ENCODE assay signal across 9 cellular contexts in genomic region chr12:8644345-8645248, GRCh38. TPM values are rescaled to one million over a fixed set of nuclear protein-coding genes. Genes with fewer than 3 reads are reported as not detected.
A peak's percentile ranks its signal among the peaks of the same experiment; 100 is the strongest.
DNase-seq lines count a peak whose midpoint lies in the region; ATAC-seq lines count a peak whose summit lies in the region.
"Had no signal": no experiment of that assay in that cellular context is flagged by ENCODE, and none has a peak within 500 bp of the region (broad histone marks: within the 10 kb centered on the region; RNA-seq: fewer than 3 reads in every experiment).

No MANE protein-coding gene starts in this region.

- H3K4me3 ChIP-seq in right cardiac atrium (ENCODE audit: low read length) = no peak overlapping the region

- DNase-seq in T-cell = peak in 31 of 34 experiments; percentile 7 to 50 (median 24)
- DNase-seq in COLO829 (ENCODE audit: low spot score) = no peak
- no peak for DNase-seq in NCI-H526 (lab: John Stamatoyannopoulos, UW)
- no peak for DNase-seq in NCI-H2081 treated with DMSO at 0.1 percent for 48 hours (lab: John Stamatoyannopoulos, UW)
- no peak for DNase-seq in right cardiac atrium

- peaks cover 28 to 51% (median 49%) of the 10 kb centered on the region in 3 donors for H3K4me1 Mint-ChIP-seq in T-cell

- peak overlapping the region; percentile 97 to 99 for H3K27ac Mint-ChIP-seq in T-cell

- H3K27me3 Mint-ChIP-seq in T-cell = no peaks in the 10 kb centered on the region

- intact Hi-C loops in right cardiac atrium (cut with DNase I) = no loop called here

- no peaks in the 10 kb centered on the region for H3K36me3 Mint-ChIP-seq in T-cell

- no peaks in the 10 kb centered on the region for H3K27me3 ChIP-seq in right cardiac atrium (ENCODE audit: control insufficient read depth, insufficient read depth)

- H3K9me3 ChIP-seq in right cardiac atrium (ENCODE audit: control insufficient read depth, low read length) = no peaks in the 10 kb centered on the region

- peak; percentile 56 for ATAC-seq in GM19025 (IDR thresholded peaks at IDR 0.05; ENCODE audit: low read depth, unreplicated experiment)
- peak; percentile 60 for ATAC-seq in HG02885 (IDR thresholded peaks at IDR 0.05; ENCODE audit: poor library complexity, unreplicated experiment)
- peak; percentile 88 to 92 (median 90) for ATAC-seq in T-cell (replicated peaks in 1 of 4)
- peak; percentile 68 for ATAC-seq in esophagus mucosa
- ATAC-seq in right cardiac atrium = no peak

- no peaks in the 10 kb centered on the region for H3K9me3 Mint-ChIP-seq in T-cell

- POLR2A ChIA-PET in T-cell (lab: Charles Lee) = interaction anchor here (0.6 to 1.2 kb wide), 4 partner anchors 11 to 1658 kb away, joined by 3 to 5 read pairs (median 4); no protein-coding TSS in a partner anchor

- H3K4me3 Mint-ChIP-seq in T-cell = peak overlapping the region; percentile 64 to 72 (median 71)

- CTCF ChIA-PET in T-cell (lab: Charles Lee) = interaction anchor here (0.8 to 1.7 kb wide), 7 partner anchors 11 to 305 kb away, joined by 3 to 6 read pairs (median 4); partner anchors contain the start of gene M6PR (in 1 of the 2)

- no peaks in the 10 kb centered on the region for H3K4me1 ChIP-seq in right cardiac atrium (ENCODE audit: control insufficient read depth, insufficient read depth, low read length)

- H3K27ac ChIP-seq in right cardiac atrium (ENCODE audit: low read length) = no peak overlapping the region

- WGBS in right cardiac atrium = 62% methylated on average over 5 of the region's 5 CpGs

RNA-seq across cellular contexts. Expression of gene MFAP5, which starts 18.0 kb away (rescaled TPM):
- total RNA-seq in T-cell (not detected), esophagus mucosa (3.3 TPM), right cardiac atrium (10 to 100 TPM; 13.5 to 44.5 (median 22.6) TPM)
- polyA plus RNA-seq in right cardiac atrium = 49.4 TPM
- total RNA-seq: NCI-H460 had no signal

RNA-seq across cellular contexts. Expression of gene AICDA, which starts 31.9 kb away (rescaled TPM):
- total RNA-seq in T-cell (under 1 TPM in 3 of 5 donors, not detected in 2; 0.10 to 0.35 (median 0.18) TPM), esophagus mucosa (not detected), right cardiac atrium (not detected)
- polyA plus RNA-seq in right cardiac atrium = not detected
- total RNA-seq: NCI-H460 had no signal

RNA-seq across cellular contexts. Expression of gene RIMKLB, which starts 53.2 kb away (rescaled TPM):
- total RNA-seq in T-cell = 10 to 100 TPM; 14.3 to 28.0 (median 23.0) TPM
- total RNA-seq in esophagus mucosa = 10.6 TPM
- 10 to 100 TPM; 11.3 to 17.6 (median 15.3) TPM for total RNA-seq in right cardiac atrium
- 12.0 TPM for polyA plus RNA-seq in right cardiac atrium

Comparison
In these comparisons a context has a peak if more than half of its experiments do, and no peak if none do; other contexts are left out.
1. ATAC-seq: peak in GM19025 (single experiment), HG02885 (single experiment), T-cell (4 of 4) and esophagus mucosa (single experiment); none in right cardiac atrium (0 of 2).
2. DNase-seq: peak in T-cell (31 of 34); none in COLO829 (single experiment), NCI-H526 (0 of 2), NCI-H2081 treated with DMSO at 0.1 percent for 48 hours (single experiment) and right cardiac atrium (0 of 3).